2 cellular contexts compared by ENCODE assay signal in genomic region chr2:222609391-222609790, GRCh38.
TF ChIP-seq lines count a peak whose summit lies in the region.

No MANE protein-coding gene starts in this region.

TF ChIP-seq in IMR-90, 13 proteins besides CTCF, POLR2A, EP300 and RAD21 (continued from another document):
- no peak for TF ChIP-seq CEBPB (IDR thresholded peaks at IDR 0.05; ENCODE audit: low read depth, low read length)
- no peak for TF ChIP-seq RFX5 (IDR thresholded peaks at IDR 0.05; ENCODE audit: low read depth, low read length)
- TF ChIP-seq, protein P1, sequence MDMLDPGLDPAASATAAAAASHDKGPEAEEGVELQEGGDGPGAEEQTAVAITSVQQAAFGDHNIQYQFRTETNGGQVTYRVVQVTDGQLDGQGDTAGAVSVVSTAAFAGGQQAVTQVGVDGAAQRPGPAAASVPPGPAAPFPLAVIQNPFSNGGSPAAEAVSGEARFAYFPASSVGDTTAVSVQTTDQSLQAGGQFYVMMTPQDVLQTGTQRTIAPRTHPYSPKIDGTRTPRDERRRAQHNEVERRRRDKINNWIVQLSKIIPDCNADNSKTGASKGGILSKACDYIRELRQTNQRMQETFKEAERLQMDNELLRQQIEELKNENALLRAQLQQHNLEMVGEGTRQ (IDR thresholded peaks at IDR 0.05; ENCODE audit: low read depth, low read length) = no peak
- TF ChIP-seq NFE2L2 (IDR thresholded peaks at IDR 0.05; ENCODE audit: low read depth, low read length) = no peak
- no peak for TF ChIP-seq MAZ (IDR thresholded peaks at IDR 0.05; ENCODE audit: borderline replicate concordance, low read depth, low read length)
- TF ChIP-seq SMC3 (IDR thresholded peaks at IDR 0.05; ENCODE audit: low read depth, low read length) = no peak

TF ChIP-seq in GM23338, 12 proteins besides CTCF, POLR2A, EP300 and RAD21 (continued from another document):
- TF ChIP-seq ETS1 (IDR thresholded peaks at IDR 0.05) (no peak), NANOG (IDR thresholded peaks at IDR 0.05; ENCODE audit: borderline replicate concordance) (no peak), ZNF462 (CRISPR knock-in tag; IDR thresholded peaks at IDR 0.05) (no peak), ZNF331 (CRISPR knock-in tag; IDR thresholded peaks at IDR 0.05; ENCODE audit: low read depth) (no peak), ZNF114 (CRISPR knock-in tag; IDR thresholded peaks at IDR 0.05) (no peak), EZH2phosphoT487 (IDR thresholded peaks at IDR 0.05; ENCODE audit: unreplicated experiment) (no peak), REST (IDR thresholded peaks at IDR 0.05; ENCODE audit: unreplicated experiment) (no peak), EZH2 (IDR thresholded peaks at IDR 0.05; ENCODE audit: low read depth, unreplicated experiment) (no peak), JUNB (IDR thresholded peaks at IDR 0.05; ENCODE audit: unreplicated experiment) (no peak)
TF ChIP-seq in GM23338: peak in this region for 0.
